25 cellular contexts compared by ENCODE assay signal in the genomic region with DNA sequence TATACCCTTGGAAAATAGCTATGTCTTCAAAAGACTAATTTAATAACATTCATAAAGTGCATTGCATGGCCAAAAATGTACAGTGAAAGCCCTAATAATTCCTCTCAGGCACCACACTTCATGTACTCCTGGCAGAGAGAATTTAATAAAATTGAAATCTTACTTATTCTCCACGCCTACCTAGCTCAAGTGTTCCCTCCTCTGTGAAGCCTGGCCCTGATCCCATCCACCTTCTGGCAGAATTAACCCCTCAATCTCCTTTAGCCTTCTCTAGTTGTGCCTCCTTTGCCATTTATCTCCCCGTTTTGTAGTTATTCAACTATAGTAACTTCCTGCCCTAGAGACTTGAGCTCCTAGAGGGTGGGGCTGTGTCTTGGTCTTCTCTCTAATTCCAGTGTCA. TPM values are rescaled to one million over a fixed set of nuclear protein-coding genes. Genes with fewer than 3 reads are reported as not detected.
"Had no signal": no experiment of that assay in that cellular context is flagged by ENCODE, and none has a peak within 500 bp of the region (broad histone marks: within the 10 kb centered on the region; RNA-seq: fewer than 3 reads in every experiment).

No MANE protein-coding gene starts in this region.

- ATAC-seq: Panc1, PC-3 had no signal

- H3K27ac ChIP-seq: RWPE1 had no signal

- H3K27ac Mint-ChIP-seq: IgD-negative memory B cell had no signal

- DNase-seq: KBM-7; MV-4-11; NCI-H1048; NCI-H1105; NCI-H1417; NCI-H1436 treated with DMSO at 0.1 percent for 48 hours; NCI-H1694; NCI-H187 treated with DMSO at 0.1 percent for 48 hours; NCI-H2081; NCI-H2107; NCI-H2227 treated with DMSO at 0.1 percent for 48 hours; NCI-H524; NCI-H526 treated with DMSO at 0.1 percent for 48 hours; NCI-H748 treated with DMSO at 0.1 percent for 48 hours; NK-92 treated with Interleukin-12 subunit alpha and Interleukin-12 subunit beta, amount 100 ng/mL, for 24 hours; PC-3; SHP77; SK-N-SH; SW 1271 had no signal

- H3K4me3 Mint-ChIP-seq: IgD-negative memory B cell had no signal

- H3K9me3 ChIP-seq: SK-N-SH had no signal

- H3K4me2 ChIP-seq: SK-N-SH had no signal

RNA-seq across cellular contexts. Expression of a gene that starts 26.7 kb away (rescaled TPM):
- total RNA-seq: LHCN-M2, MCF 10A, OCI-LY7 had no signal
